In the genomic region with DNA sequence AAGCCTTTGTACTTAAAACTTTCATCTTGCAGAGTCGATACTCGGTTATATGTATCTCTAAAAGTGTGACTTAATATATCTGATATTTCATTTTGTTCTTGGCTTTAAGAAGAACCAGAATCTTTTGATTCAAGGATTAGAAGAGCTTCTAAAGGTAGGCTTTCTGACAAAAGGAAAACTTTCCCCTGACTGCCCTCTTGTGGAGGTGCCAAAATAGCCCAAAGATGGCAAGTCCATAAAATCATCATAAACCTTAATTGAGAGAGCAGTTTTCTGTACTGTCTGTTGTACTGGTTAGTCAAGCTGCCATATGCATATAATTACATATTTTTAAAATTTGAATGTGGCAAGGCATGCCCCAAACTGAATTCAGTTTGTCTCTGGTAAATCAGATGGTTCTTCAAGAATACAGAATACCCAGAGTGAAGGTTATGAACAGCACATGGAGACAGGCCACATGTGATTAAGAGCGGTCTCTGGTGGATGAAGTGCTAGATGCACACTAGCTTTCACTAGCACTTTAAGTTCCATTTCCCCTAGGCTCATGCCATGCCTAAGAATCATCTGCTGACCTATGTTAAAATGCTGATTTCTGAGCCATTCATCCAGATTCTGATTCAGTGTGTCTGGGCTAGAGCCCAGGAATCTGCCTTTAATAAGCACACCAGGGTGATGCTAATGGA, we compare ENCODE assay signal across 9 cellular contexts. TPM values are rescaled to one million over a fixed set of nuclear protein-coding genes. Genes with fewer than 3 reads are reported as not detected.
DNase-seq lines count a peak whose midpoint lies in the region; ATAC-seq and TF ChIP-seq lines count a peak whose summit lies in the region.
"Had no signal": no experiment of that assay in that cellular context is flagged by ENCODE, and none has a peak within 500 bp of the region (broad histone marks: within the 10 kb centered on the region; RNA-seq: fewer than 3 reads in every experiment).

No MANE protein-coding gene starts in this region.

- H3K27me3 ChIP-seq in BE2C (no peaks in the 10 kb centered on the region), H9 (ENCODE audit: insufficient read depth, low read length) (no peaks in the 10 kb centered on the region), hepatocyte (no peaks in the 10 kb centered on the region)

- no peaks in the 10 kb centered on the region for H3K79me1 ChIP-seq in H9 (ENCODE audit: insufficient read depth, low read depth, low read length, poor library complexity, severe bottlenecking)

- H3K4me1 ChIP-seq in BE2C (no peaks in the 10 kb centered on the region; the same call in 1 of the 2 replicates), H9 (ENCODE audit: insufficient read depth, low read length) (no peaks in the 10 kb centered on the region), hepatocyte (ENCODE audit: insufficient read depth) (no peaks in the 10 kb centered on the region)
- H3K4me1 ChIP-seq: psoas muscle had no signal

- no peak overlapping the region for H3K4me3 ChIP-seq in BE2C (ENCODE audit: low read depth, low read length)
- H3K4me3 ChIP-seq in hepatocyte, result no peak overlapping the region
- H3K4me3 ChIP-seq: psoas muscle had no signal

- H4K8ac ChIP-seq in H9 (replicated peaks; ENCODE audit: insufficient read length, low read depth, low read length), result no peak overlapping the region

- H3K9ac ChIP-seq in H9 (ENCODE audit: extremely low read depth, insufficient read length, low read length), result no peak overlapping the region

- no peak overlapping the region for H2BK120ac ChIP-seq in H9 (ENCODE audit: low read depth, low read length, poor library complexity, severe bottlenecking)

- no peak overlapping the region for H3K4ac ChIP-seq in H9 (ENCODE audit: low read depth, low read length)

- no peak overlapping the region for H3T11ph ChIP-seq in H9 (ENCODE audit: low read length)

- H3K36me3 ChIP-seq in BE2C, result no peaks in the 10 kb centered on the region
- H3K36me3 ChIP-seq in hepatocyte (replicated peaks; ENCODE audit: insufficient read depth, low read depth), result no peaks in the 10 kb centered on the region

- no peak overlapping the region for H3K14ac ChIP-seq in H9 (ENCODE audit: insufficient read depth, low read length)

- H2BK5ac ChIP-seq in H9 (ENCODE audit: insufficient read length, low read length), result no peak overlapping the region

- no peak overlapping the region for H4K91ac ChIP-seq in H9 (ENCODE audit: insufficient read length, low read depth, low read length)

- no peak overlapping the region for H3K27ac Mint-ChIP-seq in H9
- H3K27ac Mint-ChIP-seq in chondrocyte (ENCODE audit: unreplicated experiment), result no peak overlapping the region
- H3K27ac Mint-ChIP-seq in mesothelial cell of epicardium, result no peak overlapping the region
- H3K27ac Mint-ChIP-seq in activated CD8-positive, alpha-beta memory T cell treated with anti-CD3 and anti-CD28 coated beads, Interleukin-2, amount 10 ng/mL, durations not matched to agents 7 days and 5 days, result no peak overlapping the region

- H3K4me2 ChIP-seq in H9 (ENCODE audit: insufficient read depth, insufficient read length, low read length) (no peak overlapping the region), hepatocyte (no peak overlapping the region)

- TF ChIP-seq CTCF in BE2C (IDR thresholded peaks at IDR 0.05; ENCODE audit: low read depth, low read length), result peak; percentile 59
- peak; percentile 10; the same call in 1 of the 3 replicates for TF ChIP-seq CTCF in H9 (conservative IDR thresholded peaks at IDR 0.05)
- peak; percentile 33 for TF ChIP-seq CTCF in chondrocyte (IDR thresholded peaks at IDR 0.05)
- no peak for TF ChIP-seq CTCF in mesothelial cell of epicardium (IDR thresholded peaks at IDR 0.05; ENCODE audit: unreplicated experiment)
- TF ChIP-seq CTCF in hepatocyte (IDR thresholded peaks at IDR 0.05; ENCODE audit: poor library complexity), result no peak

- no peaks in the 10 kb centered on the region for H3K4me1 Mint-ChIP-seq in H9
- no peaks in the 10 kb centered on the region for H3K4me1 Mint-ChIP-seq in chondrocyte (ENCODE audit: low read depth)
- H3K4me1 Mint-ChIP-seq in mesothelial cell of epicardium, result no peaks in the 10 kb centered on the region
- no peaks in the 10 kb centered on the region for H3K4me1 Mint-ChIP-seq in activated CD8-positive, alpha-beta memory T cell treated with anti-CD3 and anti-CD28 coated beads, Interleukin-2, amount 10 ng/mL, durations not matched to agents 7 days and 5 days

- H3K4me3 Mint-ChIP-seq in H9 (no peak overlapping the region), chondrocyte (ENCODE audit: unreplicated experiment) (no peak overlapping the region), mesothelial cell of epicardium (no peak overlapping the region)
- H3K4me3 Mint-ChIP-seq in activated CD8-positive, alpha-beta memory T cell treated with anti-CD3 and anti-CD28 coated beads, Interleukin-2, amount 10 ng/mL, durations not matched to agents 7 days and 5 days, result no peak overlapping the region

- H3K23me2 ChIP-seq in H9 (ENCODE audit: insufficient read length, low read depth, low read length, poor library complexity, severe bottlenecking), result no peaks in the 10 kb centered on the region

- H3K36me3 Mint-ChIP-seq in H9 (ENCODE audit: insufficient read depth in 1 of 3, low read depth in 3 of 3) (peaks cover 0 to 26% (median 4%) of the 10 kb centered on the region in 3 experiments; a peak in 3 of 7 replicates), chondrocyte (ENCODE audit: low read depth) (no peaks in the 10 kb centered on the region), mesothelial cell of epicardium (no peaks in the 10 kb centered on the region)
- no peaks in the 10 kb centered on the region for H3K36me3 Mint-ChIP-seq in activated CD8-positive, alpha-beta memory T cell treated with anti-CD3 and anti-CD28 coated beads, Interleukin-2, amount 10 ng/mL, durations not matched to agents 7 days and 5 days

- H3K9me3 ChIP-seq in BE2C, result no peaks in the 10 kb centered on the region
- no peaks in the 10 kb centered on the region for H3K9me3 ChIP-seq in H9 (ENCODE audit: control insufficient read depth, low read depth, low read length)
- no peaks in the 10 kb centered on the region for H3K9me3 ChIP-seq in hepatocyte (ENCODE audit: low read depth)
- H3K9me3 ChIP-seq: psoas muscle had no signal

- no peak overlapping the region for H3K23ac ChIP-seq in H9 (ENCODE audit: insufficient read length, low read depth, low read length)

- H2BK15ac ChIP-seq in H9 (ENCODE audit: low read depth, low read length), result no peak overlapping the region

- DNase-seq in BE2C (peak; percentile 23), H9 (no peak), NCI-H524 (lab: John Stamatoyannopoulos, UW) (peak; percentile 46 to 80), chondrocyte (ENCODE audit: low spot score) (no peak), mesothelial cell of epicardium (ENCODE audit: low spot score in 2 of 2, unreplicated experiment in 2 of 2) (no peak), hepatocyte (ENCODE audit: low spot score) (no peak)
- no peak for DNase-seq in activated CD8-positive, alpha-beta memory T cell treated with anti-CD3 and anti-CD28 coated beads, Interleukin-2, amount 10 ng/mL, durations not matched to agents 7 days and 5 days
- DNase-seq: psoas muscle had no signal

- H3K27me3 Mint-ChIP-seq in H9 (ENCODE audit: low read depth) (no peaks in the 10 kb centered on the region; the same call in 1 of the 2 replicates), chondrocyte (ENCODE audit: low read depth) (no peaks in the 10 kb centered on the region), mesothelial cell of epicardium (ENCODE audit: low read depth) (no peaks in the 10 kb centered on the region)
- H3K27me3 Mint-ChIP-seq in activated CD8-positive, alpha-beta memory T cell treated with anti-CD3 and anti-CD28 coated beads, Interleukin-2, amount 10 ng/mL, durations not matched to agents 7 days and 5 days, result no peaks in the 10 kb centered on the region

- H2AFZ ChIP-seq in H9 (ENCODE audit: low read length) (no peak overlapping the region), hepatocyte (no peak overlapping the region)

- H3K79me2 ChIP-seq in H9 (ENCODE audit: insufficient read depth, low read length) (no peaks in the 10 kb centered on the region), hepatocyte (no peaks in the 10 kb centered on the region)

- no peak overlapping the region for H2BK20ac ChIP-seq in H9 (ENCODE audit: low read depth, low read length, poor library complexity, severe bottlenecking)

- no peak overlapping the region for H2AK5ac ChIP-seq in H9 (ENCODE audit: insufficient read length, low read length)

- no peaks in the 10 kb centered on the region for H4K20me1 ChIP-seq in H9 (ENCODE audit: control insufficient read depth, insufficient read depth, insufficient read length)
- H4K20me1 ChIP-seq in hepatocyte (ENCODE audit: insufficient read depth, poor library complexity, severe bottlenecking), result no peaks in the 10 kb centered on the region

- H3K18ac ChIP-seq in H9 (ENCODE audit: insufficient read length, low read depth, low read length), result no peak overlapping the region

- H3K56ac ChIP-seq in H9 (ENCODE audit: insufficient read length, low read depth, low read length), result no peak overlapping the region

- no peak for ATAC-seq in activated CD8-positive, alpha-beta memory T cell treated with anti-CD3 and anti-CD28 coated beads, Interleukin-2, amount 10 ng/mL, durations not matched to agents 7 days and 5 days
- ATAC-seq in GM18502 (IDR thresholded peaks at IDR 0.05; ENCODE audit: poor library complexity, unreplicated experiment), result no peak
- ATAC-seq: psoas muscle had no signal

- H3K27ac ChIP-seq in H9 (ENCODE audit: insufficient read length, low read depth, low read length) (no peak overlapping the region), hepatocyte (no peak overlapping the region)
- H3K27ac ChIP-seq: psoas muscle had no signal

- peaks cover 10 to 86% of the 10 kb centered on the region in 2 experiments; a peak in 4 of 5 replicates for H3K9me3 Mint-ChIP-seq in H9
- peaks cover 29% of the 10 kb centered on the region for H3K9me3 Mint-ChIP-seq in chondrocyte (ENCODE audit: low read depth)
- H3K9me3 Mint-ChIP-seq in mesothelial cell of epicardium, result peaks cover 74% of the 10 kb centered on the region
- no peaks in the 10 kb centered on the region for H3K9me3 Mint-ChIP-seq in activated CD8-positive, alpha-beta memory T cell treated with anti-CD3 and anti-CD28 coated beads, Interleukin-2, amount 10 ng/mL, durations not matched to agents 7 days and 5 days (ENCODE audit: low read depth)

- no peaks in the 10 kb centered on the region for H3K9me2 ChIP-seq in hepatocyte (replicated peaks; ENCODE audit: insufficient read depth)

- no peak overlapping the region for H2BK12ac ChIP-seq in H9 (ENCODE audit: insufficient read length, low read depth, low read length)

- no CpG with 5 or more reads among the region's 3 CpGs for whole genome bisulfite sequencing in H9 (ENCODE audit: extremely low coverage, insufficient read length, low lambda C conversion rate)
- WGBS in hepatocyte (ENCODE audit: low lambda C conversion rate, missing lambda C conversion rate), result 67% methylated on average over 3 of the region's 3 CpGs

- H4K5ac ChIP-seq in H9 (ENCODE audit: insufficient read length, low read depth, low read length), result no peak overlapping the region

- CTCF ChIA-PET in activated CD8-positive, alpha-beta memory T cell treated with anti-CD3 and anti-CD28 coated beads, Interleukin-2, amount 10 ng/mL, durations not matched to agents 7 days and 5 days (lab: Charles Lee), result no interaction called here

RNA-seq across cellular contexts. Expression of a gene that starts 27.7 kb away (rescaled TPM):
- polyA plus RNA-seq in BE2C (2012; ENCODE audit: insufficient read depth, insufficient read length, low read depth), result 19.9 TPM
- total RNA-seq in H9 (2021) (not detected in 2 replicates), chondrocyte (not detected in 3 replicates), mesothelial cell of epicardium (not detected in 3 replicates), hepatocyte (0.07 and 0.24 TPM in 2 replicates)
- 0.08 and 0.57 TPM in 2 replicates for polyA plus RNA-seq in hepatocyte
- not detected for total RNA-seq in activated CD8-positive, alpha-beta memory T cell treated with anti-CD3 and anti-CD28 coated beads, Interleukin-2, amount 10 ng/mL, durations not matched to agents 7 days and 5 days
- total RNA-seq: psoas muscle had no signal

RNA-seq across cellular contexts. Expression of a gene that starts 57.3 kb away (rescaled TPM):
- polyA plus RNA-seq in BE2C (2012; ENCODE audit: insufficient read depth, insufficient read length, low read depth), result 0.66 TPM
- total RNA-seq in H9 (2021) (not detected in 2 replicates), chondrocyte (not detected in 3 replicates), mesothelial cell of epicardium (0.38 to 0.49 TPM (median 0.42 TPM) in 3 replicates), hepatocyte (0.52 and 0.73 TPM in 2 replicates)
- polyA plus RNA-seq in hepatocyte, result 0.50 TPM in 2 replicates
- not detected for total RNA-seq in activated CD8-positive, alpha-beta memory T cell treated with anti-CD3 and anti-CD28 coated beads, Interleukin-2, amount 10 ng/mL, durations not matched to agents 7 days and 5 days
- total RNA-seq: psoas muscle had no signal

Comparison
In these comparisons a context has a peak if more than half of its experiments do, and no peak if none do; other contexts are left out.
1. DNase-seq: peak in BE2C (single experiment) and NCI-H524 (2 of 2); none in H9 (single experiment), chondrocyte (single experiment), mesothelial cell of epicardium (0 of 2), hepatocyte (single experiment) and activated CD8-positive, alpha-beta memory T cell treated with anti-CD3 and anti-CD28 coated beads, Interleukin-2, amount 10 ng/mL, durations not matched to agents 7 days and 5 days (single experiment).
2. CTCF ChIP-seq: peak in BE2C (single experiment), H9 (single experiment) and chondrocyte (single experiment); none in mesothelial cell of epicardium (single experiment) and hepatocyte (single experiment).